8 cellular contexts compared by ENCODE assay signal in genomic region chrX:118975831-118976598, GRCh38. TPM values are rescaled to one million over a fixed set of nuclear protein-coding genes. Genes with fewer than 3 reads are reported as not detected.
DNase-seq lines count a peak whose midpoint lies in the region; FAIRE-seq and TF ChIP-seq lines count a peak whose summit lies in the region.

No MANE protein-coding gene starts in this region.

- peak overlapping the region; percentile 79 for H3K4me2 ChIP-seq in SK-N-SH

- TF ChIP-seq CTCF in SK-N-SH (IDR thresholded peaks at IDR 0.05): no peak
- TF ChIP-seq CTCF in cardiac muscle cell (IDR thresholded peaks at IDR 0.05; ENCODE audit: low read depth, low read length): no peak
- TF ChIP-seq CTCF in progenitor cell of endocrine pancreas (IDR thresholded peaks at IDR 0.05; ENCODE audit: unreplicated experiment): no peak

- no peak for TF ChIP-seq RAD21 in SK-N-SH (IDR thresholded peaks at IDR 0.05; ENCODE audit: low read length)

- H3K4me1 Mint-ChIP-seq in activated naive CD8-positive, alpha-beta T cell (ENCODE audit: low read depth): peaks cover 14% of the 10 kb centered on the region
- H3K4me1 Mint-ChIP-seq in progenitor cell of endocrine pancreas (ENCODE audit: low read depth): peaks cover 7% of the 10 kb centered on the region

- H3K4me1 ChIP-seq in SK-N-SH (ENCODE audit: control insufficient read depth in 1 of 2, insufficient read depth in 2 of 2, low read depth in 1 of 2, low read length in 1 of 2): no peaks in the 10 kb centered on the region; a peak in 1 of 4 replicates
- no peaks in the 10 kb centered on the region for H3K4me1 ChIP-seq in cardiac muscle cell (ENCODE audit: low read depth)

- H3K4me3 ChIP-seq in SK-N-SH (ENCODE audit: low read depth in 2 of 2, low read length in 1 of 2) (peak overlapping the region; percentile 27 to 44), cardiac muscle cell (peak overlapping the region; percentile 25)

- no peak for FAIRE-seq in urothelium cell line (lab: Jason Lieb, UNC)

- TF ChIP-seq EP300 in SK-N-SH (IDR thresholded peaks at IDR 0.05; ENCODE audit: borderline replicate concordance in 1 of 2, low read depth in 1 of 2, low read length in 1 of 2): no peak

- H3K27ac ChIP-seq in SK-N-SH (ENCODE audit: low read depth in 2 of 2, low read length in 1 of 2) (no peak overlapping the region), cardiac muscle cell (no peak overlapping the region)

- no peaks in the 10 kb centered on the region for H3F3A ChIP-seq in SK-N-SH (replicated peaks; ENCODE audit: insufficient read depth)

- no peaks in the 10 kb centered on the region for H4K20me1 ChIP-seq in SK-N-SH (ENCODE audit: insufficient read depth)

- peaks cover 65% of the 10 kb centered on the region for H3K27me3 ChIP-seq in SK-N-SH (ENCODE audit: insufficient read depth)
- H3K27me3 ChIP-seq in cardiac muscle cell: peaks cover 92% of the 10 kb centered on the region

- POLR2A ChIA-PET in SK-N-SH (lab: Yijun Ruan, JAX): no interaction called here

- peaks cover 3% of the 10 kb centered on the region for H3K27me3 Mint-ChIP-seq in activated naive CD8-positive, alpha-beta T cell
- peaks cover 43% of the 10 kb centered on the region for H3K27me3 Mint-ChIP-seq in progenitor cell of endocrine pancreas

- 20% methylated on average over 30 of the region's 64 CpGs for WGBS in SK-N-SH (ENCODE audit: low lambda C conversion rate)

- H3K9me3 Mint-ChIP-seq in activated naive CD8-positive, alpha-beta T cell (ENCODE audit: low read depth): no peaks in the 10 kb centered on the region
- peaks cover 4% of the 10 kb centered on the region for H3K9me3 Mint-ChIP-seq in progenitor cell of endocrine pancreas (ENCODE audit: low read depth)

- H3K79me2 ChIP-seq in SK-N-SH (ENCODE audit: insufficient read depth): no peaks in the 10 kb centered on the region

- no peaks in the 10 kb centered on the region for H3K9me3 ChIP-seq in SK-N-SH
- H3K9me3 ChIP-seq in cardiac muscle cell (ENCODE audit: low read depth): no peaks in the 10 kb centered on the region

- CTCF ChIA-PET in SK-N-SH (lab: Yijun Ruan, JAX): no interaction called here

- no peaks in the 10 kb centered on the region for H3K9me2 ChIP-seq in SK-N-SH

- H3K36me3 ChIP-seq in SK-N-SH (replicated peaks in 1 of 2; ENCODE audit: control insufficient read depth in 1 of 2, insufficient read depth in 2 of 2, low read length in 1 of 2): no peaks in the 10 kb centered on the region
- H3K36me3 ChIP-seq in cardiac muscle cell: no peaks in the 10 kb centered on the region

- H3K9ac ChIP-seq in SK-N-SH: no peak overlapping the region

- peak overlapping the region; percentile 51; the same call in 1 of the 2 replicates for H2AFZ ChIP-seq in SK-N-SH (ENCODE audit: low read depth)

- H3K4me3 Mint-ChIP-seq in activated naive CD8-positive, alpha-beta T cell: peak overlapping the region; percentile 95
- H3K4me3 Mint-ChIP-seq in progenitor cell of endocrine pancreas (ENCODE audit: low read depth): peak overlapping the region; percentile 68

- H3K27ac Mint-ChIP-seq in activated naive CD8-positive, alpha-beta T cell: peak overlapping the region; percentile 97
- H3K27ac Mint-ChIP-seq in progenitor cell of endocrine pancreas: peak overlapping the region; percentile 83

- H3K36me3 Mint-ChIP-seq in activated naive CD8-positive, alpha-beta T cell: no peaks in the 10 kb centered on the region
- peaks cover 3% of the 10 kb centered on the region for H3K36me3 Mint-ChIP-seq in progenitor cell of endocrine pancreas (ENCODE audit: insufficient read depth)

- DNase-seq in NCI-H524 (lab: John Stamatoyannopoulos, UW) (peak; percentile 39 to 40), NCI-H524 treated with DMSO at 0.1 percent for 48 hours (lab: John Stamatoyannopoulos, UW) (no peak), SK-N-SH (peak; percentile 52), cardiac muscle cell (ENCODE audit: low read depth in 1 of 2, low spot score in 1 of 2) (peak; percentile 10 to 58), progenitor cell of endocrine pancreas (ENCODE audit: low spot score, unreplicated experiment) (no peak), urothelium cell line (ENCODE audit: low spot score) (peak; percentile 44), DMS153 (lab: John Stamatoyannopoulos, UW) (no peak)

TF ChIP-seq in SK-N-SH, 30 proteins besides CTCF, POLR2A, EP300 and RAD21:
- no peak for TF ChIP-seq MAX (IDR thresholded peaks at IDR 0.05; ENCODE audit: low read depth)
- TF ChIP-seq ZBTB33 (IDR thresholded peaks at IDR 0.05; ENCODE audit: borderline replicate concordance, low read depth): no peak

RNA-seq across cellular contexts. Expression of gene LONRF3, which starts 1.6 kb away (rescaled TPM):
- 0.07 and 0.11 TPM in 2 replicates for polyA plus RNA-seq in SK-N-SH (2012; rRNA removed)
- polyA plus RNA-seq in SK-N-SH (2012; cell fraction: cytosol; rRNA removed): 0.09 and 0.12 TPM in 2 replicates
- 0.06 and 0.15 TPM in 2 replicates for polyA plus RNA-seq in SK-N-SH (2012; cell fraction: nucleus; rRNA removed)
- 0.09 and 0.18 TPM in 2 replicates for total RNA-seq in cardiac muscle cell
- polyA plus RNA-seq in cardiac muscle cell: 0.09 TPM in 1 of 2 replicates, not detected in the other
- 0.96 and 1.5 TPM in 2 replicates for total RNA-seq in progenitor cell of endocrine pancreas

Comparison
In these comparisons a context has a peak if more than half of its experiments do, and no peak if none do; other contexts are left out.
1. DNase-seq: peak in NCI-H524 (2 of 2), SK-N-SH (single experiment), cardiac muscle cell (2 of 2) and urothelium cell line (single experiment); none in NCI-H524 treated with DMSO at 0.1 percent for 48 hours (single experiment), progenitor cell of endocrine pancreas (single experiment) and DMS153 (single experiment).